12 cellular contexts compared by ENCODE assay signal in the genomic region with DNA sequence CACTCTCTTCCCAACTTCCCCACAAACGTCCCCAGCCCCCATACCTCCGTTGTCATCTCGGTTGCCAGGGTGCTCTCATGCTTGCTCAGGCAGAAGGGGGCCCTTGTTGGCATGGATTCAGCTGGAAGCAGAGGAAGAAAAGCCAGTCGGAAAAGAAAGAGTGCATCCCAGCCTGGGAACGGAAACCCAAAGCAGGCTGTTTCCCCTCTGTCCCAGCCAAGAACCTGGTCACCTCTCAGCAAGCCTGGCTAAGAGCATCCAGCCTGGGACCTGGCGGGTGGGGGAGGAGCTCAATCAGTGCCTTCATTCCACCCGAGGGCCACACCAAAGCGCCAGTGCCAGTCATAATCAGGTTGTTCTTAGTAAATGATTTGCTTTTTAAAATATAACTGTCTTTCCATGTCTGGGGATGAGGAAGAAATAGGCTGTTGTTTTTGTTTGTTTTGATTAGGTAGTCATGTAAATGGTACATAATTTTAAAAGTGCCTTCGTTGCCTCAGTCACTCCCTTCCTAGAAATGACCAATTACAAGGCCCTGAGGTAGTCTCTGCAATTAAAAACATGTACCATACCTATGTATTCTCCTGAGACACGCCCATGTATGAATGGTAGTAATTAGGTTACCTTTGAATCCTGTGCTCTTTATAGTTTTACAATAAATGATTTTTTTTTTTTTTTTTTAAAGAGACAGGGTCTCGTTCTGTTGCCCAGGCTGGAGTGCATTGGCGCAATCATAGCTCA. TPM values are rescaled to one million over a fixed set of nuclear protein-coding genes. Genes with fewer than 3 reads are reported as not detected.
A peak's percentile ranks its signal among the peaks of the same experiment; 100 is the strongest.
DNase-seq lines count a peak whose midpoint lies in the region; ATAC-seq, FAIRE-seq and TF ChIP-seq lines count a peak whose summit lies in the region.
"Had no signal": no experiment of that assay in that cellular context is flagged by ENCODE, and none has a peak within 500 bp of the region (broad histone marks: within the 10 kb centered on the region; RNA-seq: fewer than 3 reads in every experiment).

No MANE protein-coding gene starts in this region.

- peaks cover 98% of the 10 kb centered on the region for H4K20me1 ChIP-seq in astrocyte (ENCODE audit: insufficient read depth, low read length)

- H2BK120ac ChIP-seq in neuronal stem cell (ENCODE audit: low read depth, low read length): no peak overlapping the region

- no peak overlapping the region for H3K23ac ChIP-seq in neuronal stem cell (ENCODE audit: low read depth, low read length, poor library complexity)

- H4K8ac ChIP-seq in neuronal stem cell (ENCODE audit: low read depth, low read length): no peak overlapping the region

- H3K14ac ChIP-seq in neuronal stem cell (ENCODE audit: low read length): no peak overlapping the region

- H2BK5ac ChIP-seq in neuronal stem cell (ENCODE audit: low read length): no peak overlapping the region

- H2AFZ ChIP-seq in astrocyte (ENCODE audit: low read depth, low read length) (no peak overlapping the region), neuronal stem cell (ENCODE audit: low read length) (peak overlapping the region; percentile 3)

- H3K79me1 ChIP-seq in neuronal stem cell (ENCODE audit: low read depth, low read length): peaks cover 3% of the 10 kb centered on the region

- H3K4me2 ChIP-seq in astrocyte (ENCODE audit: low read length): peak overlapping the region; percentile 72
- peak overlapping the region; percentile 28 for H3K4me2 ChIP-seq in neuronal stem cell (ENCODE audit: insufficient read depth, low read length, poor library complexity, severe bottlenecking)

- H2BK12ac ChIP-seq in neuronal stem cell (ENCODE audit: low read length): no peak overlapping the region

- H3K27me3 ChIP-seq in astrocyte (ENCODE audit: insufficient read depth, low read length) (no peaks in the 10 kb centered on the region), neuronal stem cell (ENCODE audit: control insufficient read depth in 3 of 3, insufficient read depth in 3 of 3, low read depth in 1 of 3, low read length in 3 of 3) (no peaks in the 10 kb centered on the region)

- no peak overlapping the region for H3K27ac ChIP-seq in astrocyte (ENCODE audit: low read depth, low read length)
- peak overlapping the region; percentile 89 for H3K27ac ChIP-seq in neuronal stem cell (replicated peaks; ENCODE audit: low read length)

- H3K27ac Mint-ChIP-seq in astrocyte (ENCODE audit: unreplicated experiment): no peak overlapping the region
- H3K27ac Mint-ChIP-seq: B cell had no signal

- TF ChIP-seq CTCF in astrocyte (IDR thresholded peaks at IDR 0.05; ENCODE audit: insufficient read depth, low read depth, low read length): no peak

- no peaks in the 10 kb centered on the region for H3K27me3 Mint-ChIP-seq in astrocyte (ENCODE audit: low read depth, unreplicated experiment)
- H3K27me3 Mint-ChIP-seq: B cell had no signal

- no peak overlapping the region for H2AK5ac ChIP-seq in neuronal stem cell (ENCODE audit: low read depth, low read length)

- no peak overlapping the region for H3K4ac ChIP-seq in neuronal stem cell (ENCODE audit: low read length)

- H3K4me1 Mint-ChIP-seq in astrocyte (ENCODE audit: low read depth, unreplicated experiment): peaks cover 18% of the 10 kb centered on the region

- DNase-seq in DMS 273 (lab: John Stamatoyannopoulos, UW; ENCODE audit: unreplicated experiment): peak; percentile 78
- DNase-seq in astrocyte (ENCODE audit: low read depth): peak; percentile 38
- DNase-seq in glomerular endothelial cell (ENCODE audit: extremely low read depth, low read depth, low spot score): peak; percentile 55
- no peak for DNase-seq in neuronal stem cell (ENCODE audit: low spot score)
- DNase-seq in SKM-1 (lab: John Stamatoyannopoulos, UW; ENCODE audit: unreplicated experiment): no peak
- DNase-seq in SIG-M5 (lab: John Stamatoyannopoulos, UW): no peak
- DNase-seq: activated T-cell treated with anti-CD3 and anti-CD28 coated beads for 4 hours, natural killer cell had no signal

- no peak overlapping the region for H3K4me3 Mint-ChIP-seq in astrocyte (ENCODE audit: unreplicated experiment)
- H3K4me3 Mint-ChIP-seq: B cell, natural killer cell had no signal

- WGBS in neuronal stem cell (ENCODE audit: extremely low coverage in 2 of 2, insufficient read length in 2 of 2, insufficient replicate concordance in 1 of 2), 2 donors: no CpG with 5 or more reads among the region's 12 CpGs

- H3K36me3 ChIP-seq in astrocyte (ENCODE audit: insufficient read depth, low read length): no peaks in the 10 kb centered on the region
- H3K36me3 ChIP-seq in neuronal stem cell (replicated peaks in 1 of 2; ENCODE audit: control insufficient read depth in 2 of 2, insufficient read depth in 2 of 2, low read length in 2 of 2): peaks cover 0 to 6% of the 10 kb centered on the region in 2 donors

- peak overlapping the region; percentile 6 for H3K4me3 ChIP-seq in astrocyte (ENCODE audit: insufficient read depth, low read depth, low read length)
- no peak overlapping the region for H3K4me3 ChIP-seq in neuronal stem cell (ENCODE audit: low read length in 2 of 2)

- ATAC-seq in GM18517 (IDR thresholded peaks at IDR 0.05; ENCODE audit: unreplicated experiment) (no peak), HG02610 (IDR thresholded peaks at IDR 0.05; ENCODE audit: unreplicated experiment) (no peak)
- ATAC-seq: natural killer cell had no signal

- H3K18ac ChIP-seq in neuronal stem cell (ENCODE audit: low read length): no peak overlapping the region

- peaks cover 14% of the 10 kb centered on the region for H3K36me3 Mint-ChIP-seq in astrocyte (ENCODE audit: low read depth, unreplicated experiment)

- H3K4me1 ChIP-seq in astrocyte (ENCODE audit: insufficient read depth, low read length) (peaks cover 11% of the 10 kb centered on the region), neuronal stem cell (ENCODE audit: control insufficient read depth in 2 of 2, insufficient read depth in 1 of 2, low read depth in 1 of 2, low read length in 2 of 2) (peaks cover 14 to 28% of the 10 kb centered on the region in 2 donors)

- FAIRE-seq in astrocyte (lab: Jason Lieb, UNC): no peak
- FAIRE-seq: TTC549 had no signal

- H3K9me3 Mint-ChIP-seq in astrocyte (ENCODE audit: unreplicated experiment): no peaks in the 10 kb centered on the region
- H3K9me3 Mint-ChIP-seq: natural killer cell had no signal

- H4K91ac ChIP-seq in neuronal stem cell (ENCODE audit: low read depth, low read length, poor library complexity): no peak overlapping the region

- H3K79me2 ChIP-seq in astrocyte (ENCODE audit: insufficient read depth, low read length): peaks cover 95% of the 10 kb centered on the region

- H3K9ac ChIP-seq in astrocyte (ENCODE audit: low read length) (peak overlapping the region; percentile 31), neuronal stem cell (ENCODE audit: low read depth, low read length, poor library complexity) (no peak overlapping the region)

- H2BK15ac ChIP-seq in neuronal stem cell (ENCODE audit: low read length): no peak overlapping the region

- H3K9me3 ChIP-seq in astrocyte (ENCODE audit: insufficient read depth, low read depth, low read length) (no peaks in the 10 kb centered on the region), neuronal stem cell (replicated peaks in 1 of 2; ENCODE audit: control insufficient read depth in 2 of 2, insufficient read depth in 1 of 2, low read depth in 1 of 2, low read length in 2 of 2) (peaks cover 0 to 9% of the 10 kb centered on the region in 2 donors)

RNA-seq across cellular contexts. Expression of a gene that starts 21.1 kb away (rescaled TPM):
- 85.0 and 90.6 TPM in 2 replicates for total RNA-seq in astrocyte
- 85.9 and 119 TPM in 2 replicates for total RNA-seq in glomerular endothelial cell
- 68.2 TPM for polyA plus RNA-seq in neuronal stem cell (2013, experiment 1 of 2)
- polyA plus RNA-seq in neuronal stem cell (2013, experiment 2 of 2): 67.4 TPM

Comparison
In these comparisons a context has a peak if more than half of its experiments do, and no peak if none do; other contexts are left out.
1. DNase-seq: peak in DMS 273 (single experiment), astrocyte (single experiment) and glomerular endothelial cell (single experiment); none in neuronal stem cell (single experiment), SKM-1 (single experiment) and SIG-M5 (single experiment).